ENCODE assay signal across 18 cellular contexts in the genomic region with DNA sequence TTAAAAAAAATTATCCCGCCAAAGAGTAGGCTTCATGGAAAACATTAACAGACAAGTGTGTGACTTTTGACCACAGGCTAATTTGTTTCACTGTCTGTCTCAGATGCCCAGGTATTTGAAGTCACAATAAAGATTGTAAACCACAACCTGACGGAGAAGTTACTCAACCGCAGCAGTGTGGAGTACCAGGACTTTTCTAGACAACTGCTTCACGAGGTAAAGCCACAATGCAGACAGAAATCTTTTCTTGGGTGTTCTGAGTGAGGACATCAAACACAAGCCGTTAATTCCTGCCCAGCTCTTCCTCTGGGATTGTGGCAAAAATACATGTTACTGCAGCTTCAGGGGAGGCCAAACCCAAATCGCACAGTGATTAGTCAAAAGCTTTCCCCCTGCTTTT. TPM values are rescaled to one million over a fixed set of nuclear protein-coding genes. Genes with fewer than 3 reads are reported as not detected.
A peak's percentile ranks its signal among the peaks of the same experiment; 100 is the strongest.
DNase-seq lines count a peak whose midpoint lies in the region.
"Had no signal": no experiment of that assay in that cellular context is flagged by ENCODE, and none has a peak within 500 bp of the region (broad histone marks: within the 10 kb centered on the region; RNA-seq: fewer than 3 reads in every experiment).

No MANE protein-coding gene starts in this region.

- peak; percentile 65 for DNase-seq in DMS79 treated with DMSO at 0.1 percent for 48 hours (lab: John Stamatoyannopoulos, UW)
- DNase-seq in LoVo (ENCODE audit: low spot score) = peak; percentile 42
- DNase-seq in astrocyte of the hippocampus (ENCODE audit: low read depth, low spot score) = peak; percentile 70
- peak; percentile 95 for DNase-seq in renal cortical epithelial cell (ENCODE audit: low read depth)
- DNase-seq in UCSD-AML1 (lab: John Stamatoyannopoulos, UW; ENCODE audit: unreplicated experiment) = no peak
- no peak for DNase-seq in COLO668 (lab: John Stamatoyannopoulos, UW; ENCODE audit: unreplicated experiment)
- no peak for DNase-seq in stimulated activated naive CD4-positive, alpha-beta T cell treated with Interleukin-2 at 50 U/mL for 16 hours (lab: John Stamatoyannopoulos, UW)
- no peak for DNase-seq in 8988T
- DNase-seq: activated CD4-positive, alpha-beta T cell treated with anti-CD3 and anti-CD28 coated beads, Interleukin-2, amount 50 U/mL, for 4 hours; activated T-cell treated with anti-CD3 and anti-CD28 coated beads, Interleukin-2, amount 50 U/mL, for 48 hours; esophagus squamous epithelium; islet precursor cell; Kasumi-1; NCI-H1436; Peyer's patch had no signal

RNA-seq across cellular contexts. Expression of a gene that starts 30.9 kb away (rescaled TPM):
- total RNA-seq in renal cortical epithelial cell = not detected in 2 replicates
- total RNA-seq: esophagus squamous epithelium, mesothelial cell of epicardium, right atrium auricular region, vagina had no signal

Comparison
In these comparisons a context has a peak if more than half of its experiments do, and no peak if none do; other contexts are left out.
1. DNase-seq: peak in DMS79 treated with DMSO at 0.1 percent for 48 hours (single experiment), LoVo (single experiment), astrocyte of the hippocampus (single experiment) and renal cortical epithelial cell (single experiment); none in UCSD-AML1 (single experiment), COLO668 (single experiment), stimulated activated naive CD4-positive, alpha-beta T cell treated with Interleukin-2 at 50 U/mL for 16 hours (single experiment) and 8988T (single experiment).